In genomic region chr9:29730096-29730621, GRCh38 we compare ENCODE assay signal across 29 cellular contexts.
"Had no signal": no experiment of that assay in that cellular context is flagged by ENCODE, and none has a peak within 500 bp of the region (broad histone marks: within the 10 kb centered on the region; RNA-seq: fewer than 3 reads in every experiment).

No MANE protein-coding gene starts in this region.

- H3K27me3 ChIP-seq: dorsolateral prefrontal cortex, gastrocnemius medialis, heart left ventricle, neural progenitor cell, sigmoid colon, spleen, tibial nerve, upper lobe of left lung, uterus had no signal

- H3K4me3 Mint-ChIP-seq: naive thymus-derived CD4-positive, alpha-beta T cell; nephron; neural progenitor cell; stimulated activated memory B cell treated with anti-CD40 and anti-IgM and Interleukin-4, amounts not matched to agents 10 μg/mL and 1 μg/mL and 100 μg/mL, for 72 hours had no signal

- H3K9me3 ChIP-seq: gastrocnemius medialis, prostate gland, thoracic aorta, uterus had no signal

- H3K9me3 Mint-ChIP-seq: neural progenitor cell had no signal

- DNase-seq: central memory CD4-positive, alpha-beta T cell; dorsolateral prefrontal cortex; effector CD4-positive, alpha-beta T cell; foreskin fibroblast; gastrocnemius medialis; heart left ventricle; hippocampal formation; islet precursor cell; left cardiac atrium; left ventricle myocardium superior; mesenchymal stem cell; midbrain; naive thymus-derived CD4-positive, alpha-beta T cell; right cardiac atrium; sigmoid colon; spleen; stimulated activated CD4-positive, alpha-beta T cell treated with anti-CD3 and anti-CD28 coated beads, Interleukin-4, amount 100 ng/mL, for 4 hours; stimulated activated naive CD8-positive, alpha-beta T cell treated with anti-CD3 and anti-CD28 coated beads, Interleukin-15, Interleukin-2, amounts not matched to agents 100 U/mL and 50 U/mL, for 24 hours; substantia nigra; upper lobe of left lung; uterus had no signal

- H2AFZ ChIP-seq: neural progenitor cell had no signal

- H3K4me2 ChIP-seq: neural progenitor cell had no signal

- H3K9ac ChIP-seq: neural progenitor cell had no signal

- H3K27me3 Mint-ChIP-seq: naive thymus-derived CD4-positive, alpha-beta T cell; stimulated activated memory B cell treated with anti-CD40 and anti-IgM and Interleukin-4, amounts not matched to agents 10 μg/mL and 1 μg/mL and 100 μg/mL, for 72 hours had no signal

- H3K36me3 ChIP-seq: gastrocnemius medialis, heart left ventricle, neural progenitor cell, prostate gland, sigmoid colon, spleen, thoracic aorta, tibial nerve, upper lobe of left lung, uterus had no signal

- H3K27ac Mint-ChIP-seq: naive thymus-derived CD4-positive, alpha-beta T cell; neural progenitor cell; stimulated activated memory B cell treated with anti-CD40 and anti-IgM and Interleukin-4, amounts not matched to agents 10 μg/mL and 1 μg/mL and 100 μg/mL, for 72 hours had no signal

- ATAC-seq: esophagus mucosa; gastrocnemius medialis; heart left ventricle; left cardiac atrium; left ventricle myocardium superior; naive thymus-derived CD4-positive, alpha-beta T cell; right cardiac atrium; stimulated activated memory B cell treated with anti-CD40 and anti-IgM and Interleukin-4, amounts not matched to agents 10 μg/mL and 1 μg/mL and 100 μg/mL, for 72 hours; stimulated activated naive CD8-positive, alpha-beta T cell treated with anti-CD3 and anti-CD28 coated beads, Interleukin-15, Interleukin-2, amounts not matched to agents 100 U/mL and 50 U/mL, for 24 hours had no signal

- H3K27ac ChIP-seq: dorsolateral prefrontal cortex, epithelial cell of prostate, gastrocnemius medialis, heart left ventricle, neural progenitor cell, prostate gland, sigmoid colon, spleen, thoracic aorta, tibial nerve, upper lobe of left lung, uterus had no signal

- H3K36me3 Mint-ChIP-seq: naive thymus-derived CD4-positive, alpha-beta T cell; neural progenitor cell; stimulated activated memory B cell treated with anti-CD40 and anti-IgM and Interleukin-4, amounts not matched to agents 10 μg/mL and 1 μg/mL and 100 μg/mL, for 72 hours had no signal

- H3K4me1 Mint-ChIP-seq: naive thymus-derived CD4-positive, alpha-beta T cell; nephron; neural progenitor cell; stimulated activated memory B cell treated with anti-CD40 and anti-IgM and Interleukin-4, amounts not matched to agents 10 μg/mL and 1 μg/mL and 100 μg/mL, for 72 hours had no signal

- H3K4me3 ChIP-seq: dorsolateral prefrontal cortex, gastrocnemius medialis, heart left ventricle, neural progenitor cell, prostate gland, sigmoid colon, spleen, thoracic aorta, tibial nerve, upper lobe of left lung, uterus had no signal

- H3K4me1 ChIP-seq: gastrocnemius medialis, heart left ventricle, neural progenitor cell, prostate gland, sigmoid colon, spleen, tibial nerve, upper lobe of left lung, uterus had no signal
